9 cellular contexts compared by ENCODE assay signal in the genomic region with DNA sequence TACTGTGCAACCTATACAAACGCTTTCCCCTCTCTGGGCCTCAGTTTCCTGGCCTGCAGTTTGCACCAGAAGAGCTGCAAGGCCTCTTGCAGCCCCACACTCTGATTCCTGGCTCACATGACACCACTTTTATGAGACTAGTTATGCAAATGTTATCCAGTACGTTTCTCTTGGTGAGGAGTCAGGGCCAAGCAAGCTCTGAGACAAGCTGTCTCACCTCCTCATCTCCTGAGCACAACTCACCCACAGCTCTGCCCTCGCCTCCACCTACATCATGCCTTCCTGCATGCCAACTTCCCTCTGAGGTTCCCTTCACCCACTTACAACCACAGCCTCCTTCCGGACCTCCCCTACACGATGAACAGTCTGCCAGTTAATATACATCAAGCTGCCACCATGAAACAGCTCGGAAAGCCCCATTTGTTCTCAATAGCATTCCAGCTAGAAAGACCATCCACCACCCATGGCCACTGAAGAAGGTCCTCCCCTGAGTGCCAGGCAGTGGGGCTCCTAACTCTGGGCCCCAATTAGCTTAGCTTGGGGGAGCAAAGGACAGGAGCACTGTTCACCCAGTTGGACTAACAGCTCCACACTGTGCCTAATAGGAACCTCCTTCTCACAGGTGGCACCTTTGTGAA. TPM values are rescaled to one million over a fixed set of nuclear protein-coding genes. Genes with fewer than 3 reads are reported as not detected.
DNase-seq lines count a peak whose midpoint lies in the region; FAIRE-seq and TF ChIP-seq lines count a peak whose summit lies in the region.
"Had no signal": no experiment of that assay in that cellular context is flagged by ENCODE, and none has a peak within 500 bp of the region (broad histone marks: within the 10 kb centered on the region; RNA-seq: fewer than 3 reads in every experiment).

No MANE protein-coding gene starts in this region.

- H3K4me3 ChIP-seq in HL-60 (replicated peaks; ENCODE audit: insufficient read depth, low read length) (no peak overlapping the region), dorsolateral prefrontal cortex (no peak overlapping the region)

- FAIRE-seq in GM18507 (lab: Jason Lieb, UNC) = peak; percentile 97

- H3K27me3 ChIP-seq in HL-60 (ENCODE audit: insufficient read depth, poor library complexity, severe bottlenecking) (no peaks in the 10 kb centered on the region), dorsolateral prefrontal cortex (peaks cover 0 to 3% (median 0%) of the 10 kb centered on the region in 45 donors)

- TF ChIP-seq CTCF in HL-60 (IDR thresholded peaks at IDR 0.05; ENCODE audit: insufficient read depth, low read length) = no peak
- TF ChIP-seq CTCF in dorsolateral prefrontal cortex (IDR thresholded peaks at IDR 0.05 in 54 of 56, conservative IDR thresholded peaks at IDR 0.05 in 2 of 56; ENCODE audit: low read depth in 1 of 56, partially characterized antibody in 56 of 56) = no peak

- DNase-seq in GM18507 (ENCODE audit: extremely low spot score, insufficient read length, low read depth) = no peak
- peak; percentile 38 to 86 for DNase-seq in HL-60 (ENCODE audit: low read depth in 1 of 2, low spot score in 1 of 2)
- peak; percentile 37 for DNase-seq in activated CD8-positive, alpha-beta memory T cell treated with anti-CD3 and anti-CD28 coated beads, Interleukin-2, amount 50 U/mL, for 1 hour (ENCODE audit: extremely low read depth)
- peak; percentile 15 to 40 for DNase-seq in stimulated activated CD4-positive, alpha-beta T cell treated with anti-CD3 and anti-CD28 coated beads, Interleukin-15, amount 100 ng/mL, for 1 hour (ENCODE audit: low read depth in 1 of 2, low spot score in 1 of 2)
- DNase-seq in HuH-7.5 (ENCODE audit: low spot score) = no peak
- DNase-seq in SHP77 treated with DMSO at 0.1 percent for 48 hours (lab: John Stamatoyannopoulos, UW) = no peak
- DNase-seq in dorsolateral prefrontal cortex = no peak
- DNase-seq in epidermal melanocyte (ENCODE audit: insufficient read length, low spot score) = no peak

- intact Hi-C loops in dorsolateral prefrontal cortex (cut with DNase I) = no loop called here

- peak overlapping the region; percentile 84 for H3K27ac ChIP-seq in HL-60 (replicated peaks)
- no peak overlapping the region for H3K27ac ChIP-seq in dorsolateral prefrontal cortex
- H3K27ac ChIP-seq: epithelial cell of prostate had no signal

RNA-seq across cellular contexts. Expression of a gene that starts 25.0 kb away (rescaled TPM):
- total RNA-seq in dorsolateral prefrontal cortex = 10 to 100 TPM in 6 of 120 experiments, 1 to 10 TPM in 114; 2.6 to 11.3 (median 6.5) TPM

RNA-seq across cellular contexts. Expression of a gene that starts 48.0 kb away (rescaled TPM):
- total RNA-seq in dorsolateral prefrontal cortex = 10 to 100 TPM in 112 of 120 experiments, 1 to 10 TPM in 8; 9.0 to 18.1 (median 12.5) TPM

RNA-seq across cellular contexts. Expression of a gene that starts 51.4 kb away (rescaled TPM):
- total RNA-seq in dorsolateral prefrontal cortex = 10 to 100 TPM; 13.8 to 50.8 (median 25.0) TPM

Comparison
In these comparisons a context has a peak if more than half of its experiments do, and no peak if none do; other contexts are left out.
1. DNase-seq: peak in HL-60 (2 of 2), activated CD8-positive, alpha-beta memory T cell treated with anti-CD3 and anti-CD28 coated beads, Interleukin-2, amount 50 U/mL, for 1 hour (single experiment) and stimulated activated CD4-positive, alpha-beta T cell treated with anti-CD3 and anti-CD28 coated beads, Interleukin-15, amount 100 ng/mL, for 1 hour (2 of 2); none in GM18507 (single experiment), HuH-7.5 (single experiment), SHP77 treated with DMSO at 0.1 percent for 48 hours (single experiment), dorsolateral prefrontal cortex (0 of 10) and epidermal melanocyte (single experiment).